8 cellular contexts compared by ENCODE assay signal in the genomic region with DNA sequence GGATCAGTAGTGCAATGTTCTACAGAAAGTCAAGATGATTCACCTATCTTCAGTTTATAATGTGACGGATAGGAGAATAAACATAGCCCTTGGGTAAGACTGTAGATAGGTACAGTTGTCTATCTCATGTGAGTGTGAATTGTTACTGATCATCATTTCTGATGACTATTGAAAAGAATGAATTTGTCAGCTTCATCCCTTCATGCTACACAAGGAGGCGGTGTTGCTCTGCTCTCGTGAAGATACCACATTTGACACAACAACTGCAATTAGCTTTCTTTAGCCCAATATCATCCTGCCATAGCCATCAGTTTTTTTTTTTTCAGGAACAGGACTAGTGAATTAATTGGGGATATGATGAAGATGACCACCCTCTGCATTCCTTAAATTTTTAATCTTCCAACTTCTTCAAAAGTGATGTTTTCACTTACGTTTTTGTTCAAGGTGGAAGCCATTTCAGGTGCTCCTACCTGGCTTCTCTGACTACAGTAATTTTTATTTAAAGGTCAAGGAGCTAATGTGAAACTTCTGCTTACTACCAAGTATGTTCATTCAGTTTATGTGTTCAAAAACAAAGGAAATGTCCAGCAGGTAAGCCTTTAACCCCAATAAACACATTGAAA.
DNase-seq lines count a peak whose midpoint lies in the region; ATAC-seq, FAIRE-seq and TF ChIP-seq lines count a peak whose summit lies in the region.

No MANE protein-coding gene starts in this region.

- H3K9me3 ChIP-seq in HCT116 (ENCODE audit: control insufficient read depth in 1 of 2, insufficient read depth in 1 of 2, low read depth in 1 of 2, low read length in 2 of 2) = no peaks in the 10 kb centered on the region

- no peaks in the 10 kb centered on the region for H3K79me2 ChIP-seq in HCT116 (ENCODE audit: insufficient read depth, low read length)

- DNase-seq in AG08396 (ENCODE audit: low spot score) = peak; percentile 39
- DNase-seq in HCT116 (ENCODE audit: low read depth, low spot score) = peak; percentile 8
- peak; percentile 29 for DNase-seq in WTC11 (ENCODE audit: low spot score)
- DNase-seq in iPS-NIHi7 (ENCODE audit: extremely low spot score) = peak; percentile 56
- no peak for DNase-seq in frontal cortex (ENCODE audit: low spot score in 2 of 2)
- DNase-seq in GM12892 (ENCODE audit: insufficient read length) = no peak
- no peak for DNase-seq in NCI-H2171 (lab: John Stamatoyannopoulos, UW)

- no peaks in the 10 kb centered on the region for H3K9me2 ChIP-seq in HCT116 (ENCODE audit: insufficient read depth)

- TF ChIP-seq RAD21 in HCT116 (IDR thresholded peaks at IDR 0.05; ENCODE audit: low read depth) = peak; percentile 68

- ATAC-seq in HCT116 = peak; percentile 49; the same call in 1 of the 2 replicates
- ATAC-seq in WTC11 = peak; percentile 38; the same call in 1 of the 2 replicates
- ATAC-seq in GM21360 (IDR thresholded peaks at IDR 0.05; ENCODE audit: unreplicated experiment) = no peak

- peaks cover 23% of the 10 kb centered on the region for H3K9me3 Mint-ChIP-seq in WTC11

- RAD21 ChIA-PET in HCT116 (lab: Charles Lee; ENCODE audit: low non-redundant PET in 1 of 2, low total read pairs in 2 of 2, uncharacterized antibody in 2 of 2, unreplicated experiment in 2 of 2) = interaction anchor here in 1 of 2 experiments (0.9 kb wide), 1 partner anchor 972 kb away, joined by 4 read pairs; no protein-coding TSS in a partner anchor

- no TSS peak for BruUV-seq in HCT116 (replicated peaks; lab: Mats Ljungman, UMichigan)

- H3K4me3 ChIP-seq in HCT116 (replicated peaks in 1 of 2; ENCODE audit: low read depth in 1 of 2, low read length in 2 of 2) = no peak overlapping the region

- intact Hi-C loops in HCT116 (cut with micrococcal nuclease) = loop anchor here (1.0 to 2.0 kb wide), 2 partner anchors 168 to 956 kb away; no protein-coding TSS in a partner anchor

- no peak overlapping the region for H3K4me3 Mint-ChIP-seq in WTC11

- H3K4me1 Mint-ChIP-seq in WTC11 = no peaks in the 10 kb centered on the region

- H3K36me3 Mint-ChIP-seq in WTC11 = peaks cover 4% of the 10 kb centered on the region

- no peaks in the 10 kb centered on the region for H3K36me3 ChIP-seq in HCT116 (ENCODE audit: control insufficient read depth in 1 of 2, insufficient read depth in 2 of 2, low read length in 2 of 2)

- no peak overlapping the region for H2AFZ ChIP-seq in HCT116 (ENCODE audit: low read depth, low read length, poor library complexity, severe bottlenecking)

- H3K27ac Mint-ChIP-seq in WTC11 = no peak overlapping the region

- FAIRE-seq in frontal cortex (lab: Jason Lieb, UNC) (no peak), GM12892 (lab: Jason Lieb, UNC) (no peak)

- no peaks in the 10 kb centered on the region for H3K27me3 ChIP-seq in HCT116 (ENCODE audit: insufficient read depth, low read length)

- no peak overlapping the region for H3K4me2 ChIP-seq in HCT116 (ENCODE audit: low read length)

- H3K4me1 ChIP-seq in HCT116 (ENCODE audit: control insufficient read depth in 1 of 2, insufficient read depth in 2 of 2, low read length in 2 of 2) = no peaks in the 10 kb centered on the region

- TF ChIP-seq CTCF in HCT116 (IDR thresholded peaks at IDR 0.05 in 2 of 3, conservative IDR thresholded peaks at IDR 0.05 in 1 of 3; ENCODE audit: borderline replicate concordance in 1 of 3, insufficient read depth in 1 of 3, low read depth in 2 of 3, low read length in 2 of 3) = peak; percentile 35 to 67 (median 54); a peak in 5 of 6 replicates
- 0 out of 2 replicates have a peak, but pooled peaks have one; percentile 27 for TF ChIP-seq CTCF in WTC11 (IDR thresholded peaks at IDR 0.05)

- H3K27ac ChIP-seq in HCT116 (ENCODE audit: low read depth, low read length) = no peak overlapping the region

- no peak overlapping the region for H3K9ac ChIP-seq in HCT116 (ENCODE audit: low read length)

- no peaks in the 10 kb centered on the region for H4K20me1 ChIP-seq in HCT116 (ENCODE audit: insufficient read depth)

- CTCF ChIA-PET in HCT116 (lab: Charles Lee) = interaction anchor here (0.7 to 1.0 kb wide), 6 partner anchors 168 to 1157 kb away, joined by 3 to 5 read pairs (median 3); no protein-coding TSS in a partner anchor
- CTCF ChIA-PET in WTC11 (lab: Charles Lee) = interaction anchor here (0.7 to 1.5 kb wide), 15 partner anchors 25 to 1050 kb away, joined by 3 to 12 read pairs (median 4); no protein-coding TSS in a partner anchor

- no peaks in the 10 kb centered on the region for H3K27me3 Mint-ChIP-seq in WTC11 (ENCODE audit: low read depth)

- TF ChIP-seq POLR2A in HCT116 (IDR thresholded peaks at IDR 0.05; ENCODE audit: borderline replicate concordance, extremely low read depth, insufficient read depth, insufficient read length) (no peak), GM12892 (IDR thresholded peaks at IDR 0.05; ENCODE audit: low read depth, low read length) (no peak)

- POLR2A ChIA-PET in HCT116 (lab: Charles Lee) (interaction anchor here (0.7 kb wide), 1 partner anchor 912 kb away, joined by 3 read pairs; no protein-coding TSS in a partner anchor), WTC11 (lab: Charles Lee) (no interaction called here)

TF ChIP-seq in HCT116, 20 proteins besides CTCF, POLR2A, EP300 and RAD21 (continues in another document):
- TF ChIP-seq SRF (IDR thresholded peaks at IDR 0.05; ENCODE audit: low read depth) (no peak), ELF1 (IDR thresholded peaks at IDR 0.05; ENCODE audit: borderline replicate concordance, low read depth) (no peak), POLR2AphosphoS5 (IDR thresholded peaks at IDR 0.05; ENCODE audit: low read depth, low read length) (no peak), EGR1 (IDR thresholded peaks at IDR 0.05; ENCODE audit: low read depth) (no peak), TCF7L2 (IDR thresholded peaks at IDR 0.05; ENCODE audit: borderline replicate concordance, extremely low read depth, insufficient read depth, insufficient read length) (no peak), SIN3A (IDR thresholded peaks at IDR 0.05; ENCODE audit: low read depth) (no peak)
- TF ChIP-seq, protein P1, sequence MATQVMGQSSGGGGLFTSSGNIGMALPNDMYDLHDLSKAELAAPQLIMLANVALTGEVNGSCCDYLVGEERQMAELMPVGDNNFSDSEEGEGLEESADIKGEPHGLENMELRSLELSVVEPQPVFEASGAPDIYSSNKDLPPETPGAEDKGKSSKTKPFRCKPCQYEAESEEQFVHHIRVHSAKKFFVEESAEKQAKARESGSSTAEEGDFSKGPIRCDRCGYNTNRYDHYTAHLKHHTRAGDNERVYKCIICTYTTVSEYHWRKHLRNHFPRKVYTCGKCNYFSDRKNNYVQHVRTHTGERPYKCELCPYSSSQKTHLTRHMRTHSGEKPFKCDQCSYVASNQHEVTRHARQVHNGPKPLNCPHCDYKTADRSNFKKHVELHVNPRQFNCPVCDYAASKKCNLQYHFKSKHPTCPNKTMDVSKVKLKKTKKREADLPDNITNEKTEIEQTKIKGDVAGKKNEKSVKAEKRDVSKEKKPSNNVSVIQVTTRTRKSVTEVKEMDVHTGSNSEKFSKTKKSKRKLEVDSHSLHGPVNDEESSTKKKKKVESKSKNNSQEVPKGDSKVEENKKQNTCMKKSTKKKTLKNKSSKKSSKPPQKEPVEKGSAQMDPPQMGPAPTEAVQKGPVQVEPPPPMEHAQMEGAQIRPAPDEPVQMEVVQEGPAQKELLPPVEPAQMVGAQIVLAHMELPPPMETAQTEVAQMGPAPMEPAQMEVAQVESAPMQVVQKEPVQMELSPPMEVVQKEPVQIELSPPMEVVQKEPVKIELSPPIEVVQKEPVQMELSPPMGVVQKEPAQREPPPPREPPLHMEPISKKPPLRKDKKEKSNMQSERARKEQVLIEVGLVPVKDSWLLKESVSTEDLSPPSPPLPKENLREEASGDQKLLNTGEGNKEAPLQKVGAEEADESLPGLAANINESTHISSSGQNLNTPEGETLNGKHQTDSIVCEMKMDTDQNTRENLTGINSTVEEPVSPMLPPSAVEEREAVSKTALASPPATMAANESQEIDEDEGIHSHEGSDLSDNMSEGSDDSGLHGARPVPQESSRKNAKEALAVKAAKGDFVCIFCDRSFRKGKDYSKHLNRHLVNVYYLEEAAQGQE (IDR thresholded peaks at IDR 0.05; ENCODE audit: low read depth) = no peak

TF ChIP-seq in WTC11, 78 proteins besides CTCF, POLR2A, EP300 and RAD21:
- TF ChIP-seq, protein P2, sequence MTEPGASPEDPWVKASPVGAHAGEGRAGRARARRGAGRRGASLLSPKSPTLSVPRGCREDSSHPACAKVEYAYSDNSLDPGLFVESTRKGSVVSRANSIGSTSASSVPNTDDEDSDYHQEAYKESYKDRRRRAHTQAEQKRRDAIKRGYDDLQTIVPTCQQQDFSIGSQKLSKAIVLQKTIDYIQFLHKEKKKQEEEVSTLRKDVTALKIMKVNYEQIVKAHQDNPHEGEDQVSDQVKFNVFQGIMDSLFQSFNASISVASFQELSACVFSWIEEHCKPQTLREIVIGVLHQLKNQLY (CRISPR knock-in tag; IDR thresholded peaks at IDR 0.05) = no peak
- TF ChIP-seq, protein P3, sequence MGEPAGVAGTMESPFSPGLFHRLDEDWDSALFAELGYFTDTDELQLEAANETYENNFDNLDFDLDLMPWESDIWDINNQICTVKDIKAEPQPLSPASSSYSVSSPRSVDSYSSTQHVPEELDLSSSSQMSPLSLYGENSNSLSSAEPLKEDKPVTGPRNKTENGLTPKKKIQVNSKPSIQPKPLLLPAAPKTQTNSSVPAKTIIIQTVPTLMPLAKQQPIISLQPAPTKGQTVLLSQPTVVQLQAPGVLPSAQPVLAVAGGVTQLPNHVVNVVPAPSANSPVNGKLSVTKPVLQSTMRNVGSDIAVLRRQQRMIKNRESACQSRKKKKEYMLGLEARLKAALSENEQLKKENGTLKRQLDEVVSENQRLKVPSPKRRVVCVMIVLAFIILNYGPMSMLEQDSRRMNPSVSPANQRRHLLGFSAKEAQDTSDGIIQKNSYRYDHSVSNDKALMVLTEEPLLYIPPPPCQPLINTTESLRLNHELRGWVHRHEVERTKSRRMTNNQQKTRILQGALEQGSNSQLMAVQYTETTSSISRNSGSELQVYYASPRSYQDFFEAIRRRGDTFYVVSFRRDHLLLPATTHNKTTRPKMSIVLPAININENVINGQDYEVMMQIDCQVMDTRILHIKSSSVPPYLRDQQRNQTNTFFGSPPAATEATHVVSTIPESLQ (CRISPR knock-in tag; IDR thresholded peaks at IDR 0.05) = no peak

Comparison
In these comparisons a context has a peak if more than half of its experiments do, and no peak if none do; other contexts are left out.
1. DNase-seq: peak in AG08396 (single experiment), HCT116 (single experiment), WTC11 (single experiment) and iPS-NIHi7 (single experiment); none in frontal cortex (0 of 2), GM12892 (single experiment) and NCI-H2171 (single experiment).